ENCODE assay signal across 13 cellular contexts in the genomic region with DNA sequence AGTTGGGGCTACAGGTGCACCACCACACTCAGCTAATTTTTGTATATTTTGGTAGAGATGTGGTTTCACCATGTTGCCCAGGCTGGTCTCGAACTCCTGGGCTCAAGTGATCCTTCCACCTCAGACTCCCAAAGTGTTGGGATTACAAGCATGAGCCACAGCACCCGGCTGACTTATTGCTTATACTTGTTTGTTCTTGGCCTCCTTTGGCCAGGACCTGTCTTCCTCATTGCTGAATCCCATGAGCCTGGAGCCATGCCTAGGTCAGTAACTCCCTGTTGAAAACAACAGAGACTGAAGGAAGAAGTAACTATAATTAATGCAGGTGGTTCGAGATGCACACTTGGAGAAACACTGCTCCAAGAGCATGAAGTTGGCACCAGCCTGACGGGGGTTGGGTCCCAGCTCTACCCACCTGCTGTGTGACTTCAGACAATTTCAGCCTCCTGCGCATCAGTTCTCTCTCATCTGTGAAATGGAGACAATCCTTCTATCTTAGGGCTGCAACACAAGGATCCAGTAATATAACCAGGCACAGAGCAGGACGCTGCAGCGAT. TPM values are rescaled to one million over a fixed set of nuclear protein-coding genes. Genes with fewer than 3 reads are reported as not detected.
A peak's percentile ranks its signal among the peaks of the same experiment; 100 is the strongest.
DNase-seq lines count a peak whose midpoint lies in the region; TF ChIP-seq lines count a peak whose summit lies in the region.
"Had no signal": no experiment of that assay in that cellular context is flagged by ENCODE, and none has a peak within 500 bp of the region (broad histone marks: within the 10 kb centered on the region; RNA-seq: fewer than 3 reads in every experiment).

No MANE protein-coding gene starts in this region.

- no peak overlapping the region for H3K4me3 Mint-ChIP-seq in endodermal cell

- no peak overlapping the region for H3K4me2 ChIP-seq in osteoblast (ENCODE audit: insufficient read depth, low read length)

- H3K36me3 ChIP-seq in MG63 = no peaks in the 10 kb centered on the region
- H3K36me3 ChIP-seq in endodermal cell (ENCODE audit: control insufficient read depth, insufficient read depth, low read length) = no peaks in the 10 kb centered on the region
- no peaks in the 10 kb centered on the region for H3K36me3 ChIP-seq in osteoblast (ENCODE audit: insufficient read depth, low read length)

- no peak overlapping the region for H3K9ac ChIP-seq in endodermal cell (ENCODE audit: extremely low read depth, low read length, poor library complexity, severe bottlenecking)

- H3K4me1 ChIP-seq in endodermal cell (ENCODE audit: control insufficient read depth, insufficient read depth, low read length) (peaks cover 5% of the 10 kb centered on the region), osteoblast (ENCODE audit: insufficient read depth, low read length) (peaks cover 9% of the 10 kb centered on the region)

- DNase-seq in MG63 = peak; percentile 69
- DNase-seq in endodermal cell = peak; percentile 26
- DNase-seq in osteoblast (ENCODE audit: insufficient read length, low spot score, missing footprints) = peak; percentile 19
- no peak for DNase-seq in SW 1271 (lab: John Stamatoyannopoulos, UW)
- no peak for DNase-seq in stimulated activated CD8-positive, alpha-beta memory T cell treated with anti-CD3 and anti-CD28 coated beads, Interleukin-4, amount 100 ng/mL, for 48 hours
- no peak for DNase-seq in COLO668 (lab: John Stamatoyannopoulos, UW; ENCODE audit: unreplicated experiment)
- DNase-seq in DMS 273 (lab: John Stamatoyannopoulos, UW; ENCODE audit: unreplicated experiment) = no peak
- DNase-seq: activated CD4-positive, alpha-beta T cell treated with anti-CD3 and anti-CD28 coated beads for 1 hour; activated T-cell treated with anti-CD3 and anti-CD28 coated beads for 4 hours; stimulated activated naive CD4-positive, alpha-beta T cell treated with Interleukin-2 at 50 U/mL for 16 hours had no signal

- no peaks in the 10 kb centered on the region for H3K9me3 ChIP-seq in MG63
- H3K9me3 ChIP-seq in endodermal cell (ENCODE audit: control insufficient read depth, low read length) = no peaks in the 10 kb centered on the region
- no peaks in the 10 kb centered on the region for H3K9me3 ChIP-seq in osteoblast (ENCODE audit: low read depth, low read length)

- H2AFZ ChIP-seq in osteoblast (ENCODE audit: low read length) = no peak overlapping the region

- H3K27ac Mint-ChIP-seq in endodermal cell = no peak overlapping the region

- peaks cover under 1% of the 10 kb centered on the region for H3K9me3 Mint-ChIP-seq in endodermal cell

- no peak overlapping the region for H3K4me3 ChIP-seq in MG63
- H3K4me3 ChIP-seq in endodermal cell (ENCODE audit: low read length) = no peak overlapping the region
- H3K4me3 ChIP-seq in osteoblast (ENCODE audit: insufficient read depth, low read length) = no peak overlapping the region

- H3K79me2 ChIP-seq in osteoblast (ENCODE audit: insufficient read depth, low read length) = no peaks in the 10 kb centered on the region

- WGBS in endodermal cell (ENCODE audit: insufficient coverage in 1 of 2, insufficient read length in 1 of 2), 2 experiments = 90 to 96% methylated on average over 7 of the region's 7 CpGs

- no peaks in the 10 kb centered on the region for H3K27me3 ChIP-seq in MG63
- H3K27me3 ChIP-seq in endodermal cell (ENCODE audit: control insufficient read depth, insufficient read depth, low read length, poor library complexity, severe bottlenecking) = peaks cover 23% of the 10 kb centered on the region
- peaks cover 77% of the 10 kb centered on the region for H3K27me3 ChIP-seq in osteoblast (ENCODE audit: insufficient read depth, low read length)

- peak overlapping the region; percentile 40 for H3K27ac ChIP-seq in C4-2B
- no peak overlapping the region for H3K27ac ChIP-seq in endodermal cell (ENCODE audit: low read depth, low read length)
- no peak overlapping the region for H3K27ac ChIP-seq in osteoblast (ENCODE audit: low read depth, low read length)

- H3K36me3 Mint-ChIP-seq in endodermal cell (ENCODE audit: low read depth) = no peaks in the 10 kb centered on the region

- TF ChIP-seq CTCF in C4-2B (conservative IDR thresholded peaks at IDR 0.05) (no peak), endodermal cell (conservative IDR thresholded peaks at IDR 0.05) (no peak), osteoblast (IDR thresholded peaks at IDR 0.05; ENCODE audit: extremely low read depth, low read depth, low read length) (no peak)

- no peaks in the 10 kb centered on the region for H4K20me1 ChIP-seq in osteoblast (ENCODE audit: insufficient read depth, low read length)

- H3K27me3 Mint-ChIP-seq in endodermal cell (ENCODE audit: insufficient read depth) = peaks cover 26% of the 10 kb centered on the region

- peaks cover 28% of the 10 kb centered on the region for H3K4me1 Mint-ChIP-seq in endodermal cell

RNA-seq across cellular contexts. Expression of gene CPN2, which starts 38.9 kb away (rescaled TPM):
- total RNA-seq in MG63 (2014; rRNA removed; shearing (Covaris generic); ENCODE audit: low replicate concordance) = not detected in 2 replicates
- total RNA-seq in endodermal cell (under 1 TPM in 1 of 2 donors, not detected in 1; 0.22 TPM), osteoblast (under 0.01 and 0.29 TPM in 2 replicates)
- 0.11 TPM for polyA plus RNA-seq in endodermal cell (2013, experiment 1 of 2)
- not detected for polyA plus RNA-seq in endodermal cell (2013, experiment 2 of 2)
- total RNA-seq: chondrocyte, skeletal muscle tissue had no signal

RNA-seq across cellular contexts. Expression of gene LRRC15, which starts 57.3 kb away (rescaled TPM):
- 0.07 and 0.49 TPM in 2 replicates for total RNA-seq in MG63 (2014; rRNA removed; shearing (Covaris generic); ENCODE audit: low replicate concordance)
- under 1 TPM in 1 of 2 donors, not detected in 1; 0.11 TPM for total RNA-seq in endodermal cell
- 0.07 TPM for polyA plus RNA-seq in endodermal cell (2013, experiment 1 of 2)
- 0.25 TPM for polyA plus RNA-seq in endodermal cell (2013, experiment 2 of 2)
- total RNA-seq in osteoblast = 3.6 and 5.0 TPM in 2 replicates

Comparison
In these comparisons a context has a peak if more than half of its experiments do, and no peak if none do; other contexts are left out.
1. DNase-seq: peak in MG63 (single experiment), endodermal cell (single experiment) and osteoblast (single experiment); none in SW 1271 (0 of 2), stimulated activated CD8-positive, alpha-beta memory T cell treated with anti-CD3 and anti-CD28 coated beads, Interleukin-4, amount 100 ng/mL, for 48 hours (single experiment), COLO668 (single experiment) and DMS 273 (single experiment).